Comparison of ENCODE assay signal across 24 cellular contexts in genomic region chr7:111363099-111363498, GRCh38.
DNase-seq lines count a peak whose midpoint lies in the region; ATAC-seq and TF ChIP-seq lines count a peak whose summit lies in the region.
"Had no signal": no experiment of that assay in that cellular context is flagged by ENCODE, and none has a peak within 500 bp of the region (broad histone marks: within the 10 kb centered on the region; RNA-seq: fewer than 3 reads in every experiment).

No MANE protein-coding gene starts in this region.

- H3K9ac ChIP-seq in GM23248: peak overlapping the region; percentile 32; the same call in 1 of the 2 replicates
- H3K9ac ChIP-seq in skeletal muscle satellite cell (ENCODE audit: low read depth, low read length): peak overlapping the region; percentile 51

- H3K4me1 ChIP-seq in GM23248 (ENCODE audit: insufficient read depth) (peaks cover 29% of the 10 kb centered on the region), skeletal muscle satellite cell (ENCODE audit: control insufficient read depth, insufficient read depth, low read length) (peaks cover 22% of the 10 kb centered on the region)

- DNase-seq in GM23248 (peak; percentile 61), fibroblast of peridontal ligament (ENCODE audit: extremely low read depth) (peak; percentile 71), Right ventricle myocardium inferior (ENCODE audit: missing footprints) (no peak), mesenteric fat pad (ENCODE audit: low spot score) (no peak), iPS-NIHi11 (ENCODE audit: low spot score) (no peak)
- DNase-seq: activated B cell treated with CpG ODN at 0.5 μM for 24 hours; activated naive CD8-positive, alpha-beta T cell treated with anti-CD3 and anti-CD28 coated beads for 36 hours; activated T-cell treated with anti-CD3 and anti-CD28 coated beads, Interleukin-2, amount 50 U/mL, for 72 hours; GOT3; heart right ventricle; islet precursor cell; NCI-H1048; NCI-H2029 treated with DMSO at 0.1 percent for 48 hours; NCI-H524; posterior cingulate gyrus; Right ventricle myocardium superior; stimulated activated CD4-positive, alpha-beta T cell treated with anti-CD3 and anti-CD28 coated beads, Interleukin-12 subunit alpha, Interleukin-12 subunit beta, amount 100 ng/mL, for 4 hours had no signal

- H3K79me2 ChIP-seq in GM23248 (ENCODE audit: insufficient read depth): no peaks in the 10 kb centered on the region

- no peaks in the 10 kb centered on the region for H3K36me3 ChIP-seq in GM23248 (ENCODE audit: low read depth)
- H3K36me3 ChIP-seq in skeletal muscle satellite cell (ENCODE audit: insufficient read depth, low read length): no peaks in the 10 kb centered on the region
- H3K36me3 ChIP-seq: heart right ventricle had no signal

- ATAC-seq in SK-N-SH treated with all-trans-retinoic acid at 6 μM for 48 hours: peak; percentile 83
- ATAC-seq in Right ventricle myocardium inferior: no peak
- ATAC-seq in GM18868 (IDR thresholded peaks at IDR 0.05; ENCODE audit: unreplicated experiment): no peak
- ATAC-seq: activated T-cell treated with anti-CD3 and anti-CD28 coated beads, Interleukin-2, amount 50 U/mL, for 72 hours; heart right ventricle; natural killer cell treated with Interleukin-12 subunit alpha and Interleukin-12 subunit beta and Interleukin-15 and Interleukin-18, amount 100 ng/mL, for 72 hours had no signal

- H3K9me3 ChIP-seq in GM23248 (ENCODE audit: low read depth) (no peaks in the 10 kb centered on the region), skeletal muscle satellite cell (replicated peaks; ENCODE audit: low read length) (no peaks in the 10 kb centered on the region)
- H3K9me3 ChIP-seq: heart right ventricle had no signal

- 21 to 29% methylated on average over 1 of the region's 1 CpG for WGBS in GM23248 (ENCODE audit: low coverage in 1 of 2, low lambda C conversion rate in 2 of 2, missing lambda C conversion rate in 2 of 2), 2 experiments

- H3K4me2 ChIP-seq in GM23248 (ENCODE audit: unreplicated experiment) (peak overlapping the region; percentile 72), skeletal muscle satellite cell (ENCODE audit: low read length) (peak overlapping the region; percentile 73)

- H3K27me3 ChIP-seq in GM23248 (replicated peaks; ENCODE audit: insufficient read depth) (no peaks in the 10 kb centered on the region), skeletal muscle satellite cell (ENCODE audit: control insufficient read depth, insufficient read depth, low read length) (no peaks in the 10 kb centered on the region)
- H3K27me3 ChIP-seq: heart right ventricle had no signal

- H4K20me1 ChIP-seq in GM23248 (ENCODE audit: insufficient read depth): no peaks in the 10 kb centered on the region

- H3K27ac ChIP-seq in GM23248: peak overlapping the region; percentile 52
- H3K27ac ChIP-seq: heart right ventricle, HL-60 had no signal

- in situ Hi-C loops in GM23248 (cut with MboI): no loop called here

- peak overlapping the region; percentile 46 for H3K4me3 ChIP-seq in GM23248
- H3K4me3 ChIP-seq in skeletal muscle satellite cell (ENCODE audit: low read length): peak overlapping the region; percentile 38
- H3K4me3 ChIP-seq: heart right ventricle, K562, lung had no signal

- H3K9me2 ChIP-seq in GM23248 (ENCODE audit: insufficient read depth): no peaks in the 10 kb centered on the region

- intact Hi-C loops in Right ventricle myocardium inferior (cut with DNase I): no loop called here

- peak overlapping the region; percentile 67 for H2AFZ ChIP-seq in GM23248

- peaks cover 11% of the 10 kb centered on the region for H3F3A ChIP-seq in GM23248 (ENCODE audit: insufficient read depth)

TF ChIP-seq in SK-N-SH treated with all-trans-retinoic acid at 6 μM for 48 hours, 23 proteins besides CTCF, POLR2A, EP300 and RAD21:
- no peak for TF ChIP-seq TCF4 (CRISPR knock-in tag; IDR thresholded peaks at IDR 0.05; ENCODE audit: borderline replicate concordance)

Comparison
In these comparisons a context has a peak if more than half of its experiments do, and no peak if none do; other contexts are left out.
1. DNase-seq: peak in GM23248 (single experiment) and fibroblast of peridontal ligament (single experiment); none in Right ventricle myocardium inferior (single experiment), mesenteric fat pad (single experiment) and iPS-NIHi11 (single experiment).